In genomic region chr17:8681175-8681949, GRCh38 we compare ENCODE assay signal across 13 cellular contexts. TPM values are rescaled to one million over a fixed set of nuclear protein-coding genes. Genes with fewer than 3 reads are reported as not detected.
DNase-seq lines count a peak whose midpoint lies in the region; ATAC-seq, FAIRE-seq and TF ChIP-seq lines count a peak whose summit lies in the region.
"Had no signal": no experiment of that assay in that cellular context is flagged by ENCODE, and none has a peak within 500 bp of the region (broad histone marks: within the 10 kb centered on the region; RNA-seq: fewer than 3 reads in every experiment).

No MANE protein-coding gene starts in this region.

- peak overlapping the region; percentile 28 for H3K4me2 ChIP-seq in endothelial cell of umbilical vein (ENCODE audit: insufficient read depth, low read length)

- TF ChIP-seq CTCF in endothelial cell of umbilical vein (IDR thresholded peaks at IDR 0.05; ENCODE audit: extremely low read depth in 1 of 2, insufficient read depth in 1 of 2, low read depth in 1 of 2, low read length in 2 of 2): no peak
- no peak for TF ChIP-seq CTCF in vagina (IDR thresholded peaks at IDR 0.05)

- H4K20me1 ChIP-seq in endothelial cell of umbilical vein (replicated peaks; ENCODE audit: control insufficient read depth, extremely low read depth, insufficient read depth, low read length): no peaks in the 10 kb centered on the region

- FAIRE-seq in endothelial cell of umbilical vein (lab: Jason Lieb, UNC): peak; percentile 93
- FAIRE-seq: GM18507 had no signal

- intact Hi-C loops in endothelial cell of umbilical vein (cut with micrococcal nuclease) (loop anchor here (1.0 kb wide), 1 partner anchor 51 kb away; the partner anchor contains the start of gene MYH10), vagina (cut with DNase I) (no loop called here)

- H3K4me1 ChIP-seq in endothelial cell of umbilical vein (ENCODE audit: control insufficient read depth, extremely low read depth, insufficient read depth, low read length) (peaks cover 17% of the 10 kb centered on the region), muscle layer of colon (ENCODE audit: insufficient read depth, low read length) (peaks cover 18% of the 10 kb centered on the region), vagina (no peaks in the 10 kb centered on the region)
- H3K4me1 ChIP-seq: testis had no signal

- H3K9me3 ChIP-seq in endothelial cell of umbilical vein (replicated peaks; ENCODE audit: control insufficient read depth, insufficient read depth, low read length): no peaks in the 10 kb centered on the region
- H3K9me3 ChIP-seq in muscle layer of colon (ENCODE audit: low read length): no peaks in the 10 kb centered on the region
- no peaks in the 10 kb centered on the region for H3K9me3 ChIP-seq in vagina
- H3K9me3 ChIP-seq: testis had no signal

- no peak for TF ChIP-seq POLR2A in endothelial cell of umbilical vein (IDR thresholded peaks at IDR 0.05; ENCODE audit: low read depth, low read length)
- TF ChIP-seq POLR2A in vagina (IDR thresholded peaks at IDR 0.05): no peak

- H3K9ac ChIP-seq in endothelial cell of umbilical vein (replicated peaks; ENCODE audit: extremely low read depth, insufficient read depth, low read length): no peak overlapping the region
- H3K9ac ChIP-seq in muscle layer of colon (ENCODE audit: low read length): no peak overlapping the region

- H3K79me2 ChIP-seq in endothelial cell of umbilical vein (ENCODE audit: control insufficient read depth, insufficient read depth, low read length): no peaks in the 10 kb centered on the region

- peak overlapping the region; percentile 26 for H2AFZ ChIP-seq in endothelial cell of umbilical vein (ENCODE audit: low read depth, low read length)

- peak; percentile 10 for DNase-seq in NCI-H69 (lab: John Stamatoyannopoulos, UW)
- DNase-seq in endothelial cell of umbilical vein (ENCODE audit: low read depth, low spot score): peak; percentile 98
- no peak for DNase-seq in vagina (ENCODE audit: extremely low spot score in 2 of 2)
- no peak for DNase-seq in globus pallidus (ENCODE audit: low spot score)
- no peak for DNase-seq in stimulated activated CD4-positive, alpha-beta T cell treated with anti-CD3 and anti-CD28 coated beads, Interleukin-2, amount 100 ng/mL, for 24 hours
- DNase-seq: activated effector memory CD4-positive, alpha-beta T cell treated with anti-CD3 and anti-CD28 coated beads, Interleukin-2, amount 50 U/mL, for 16 hours; DMS79; immature natural killer cell; SHP77; testis had no signal

- H3K4me3 ChIP-seq in endothelial cell of umbilical vein (replicated peaks in 1 of 3; ENCODE audit: insufficient read depth in 1 of 3, low read depth in 1 of 3, low read length in 3 of 3): no peak overlapping the region
- H3K4me3 ChIP-seq in muscle layer of colon (ENCODE audit: low read depth in 1 of 2, low read length in 2 of 2): peak overlapping the region; percentile 13 to 47
- H3K4me3 ChIP-seq in vagina: peak overlapping the region; percentile 25

- H3K36me3 ChIP-seq in endothelial cell of umbilical vein (ENCODE audit: control insufficient read depth in 2 of 2, extremely low read depth in 1 of 2, insufficient read depth in 2 of 2, low read length in 2 of 2): no peaks in the 10 kb centered on the region
- no peaks in the 10 kb centered on the region for H3K36me3 ChIP-seq in muscle layer of colon (ENCODE audit: insufficient read depth, low read length)
- H3K36me3 ChIP-seq in vagina: no peaks in the 10 kb centered on the region

- no TSS peak for BruUV-seq in endothelial cell of umbilical vein (replicated peaks; lab: Mats Ljungman, UMichigan)

- H3K9me1 ChIP-seq in endothelial cell of umbilical vein (replicated peaks; ENCODE audit: control insufficient read depth, extremely low read depth, insufficient read depth, low read length): no peaks in the 10 kb centered on the region

- peak overlapping the region; percentile 57 for H3K27ac ChIP-seq in endothelial cell of umbilical vein (ENCODE audit: insufficient read depth, low read depth, low read length)
- H3K27ac ChIP-seq in muscle layer of colon (ENCODE audit: low read depth, low read length): peak overlapping the region; percentile 49
- H3K27ac ChIP-seq in vagina: no peak overlapping the region
- H3K27ac ChIP-seq: testis had no signal

- POLR2A ChIA-PET in endothelial cell of umbilical vein (lab: Charles Lee): no interaction called here

- CTCF ChIA-PET in endothelial cell of umbilical vein (lab: Charles Lee): interaction anchor here (1.3 to 2.0 kb wide), 2 partner anchors 36 to 65 kb away, joined by 3 to 10 read pairs; no protein-coding TSS in a partner anchor

- ATAC-seq in GM21390 (IDR thresholded peaks at IDR 0.05; ENCODE audit: unreplicated experiment): no peak

- peaks cover 2 to 4% of the 10 kb centered on the region in 2 experiments for H3K27me3 ChIP-seq in endothelial cell of umbilical vein (ENCODE audit: control insufficient read depth in 2 of 2, insufficient read depth in 2 of 2, low read length in 2 of 2)
- no peaks in the 10 kb centered on the region for H3K27me3 ChIP-seq in muscle layer of colon (ENCODE audit: control insufficient read depth in 1 of 2, insufficient read depth in 2 of 2, low read length in 2 of 2)
- H3K27me3 ChIP-seq in vagina: no peaks in the 10 kb centered on the region
- H3K27me3 ChIP-seq: testis had no signal

- dilution Hi-C loops in endothelial cell of umbilical vein (cut with MboI; ENCODE audit: extremely low pct_ligation_motif_present, low sequenced_read_pairs): no loop called here

TF ChIP-seq in endothelial cell of umbilical vein, 7 proteins besides CTCF, POLR2A, EP300 and RAD21:
- no peak for TF ChIP-seq POLR2AphosphoS5 (IDR thresholded peaks at IDR 0.05; ENCODE audit: insufficient read depth, low read depth, low read length)
- TF ChIP-seq JUN (IDR thresholded peaks at IDR 0.05; ENCODE audit: borderline replicate concordance, insufficient read depth, insufficient read length, low read depth): no peak
- TF ChIP-seq GATA2 (IDR thresholded peaks at IDR 0.05; ENCODE audit: insufficient read depth, insufficient read length, low read depth, low read length): peak; percentile 34
- no peak for TF ChIP-seq FOS (IDR thresholded peaks at IDR 0.05; ENCODE audit: borderline replicate concordance, insufficient read depth, low read length)
TF ChIP-seq in endothelial cell of umbilical vein: peak in this region for 1.

RNA-seq across cellular contexts. Expression of gene MYH10, which starts 50.8 kb away (rescaled TPM):
- total RNA-seq in endothelial cell of umbilical vein (195 and 232 TPM in 2 replicates), vagina (34.9 TPM)
- polyA plus RNA-seq in endothelial cell of umbilical vein: 60.5 and 73.4 TPM in 2 replicates
- polyA plus RNA-seq in endothelial cell of umbilical vein (2011; cell fraction: cytosol; rRNA removed): 80.9 and 84.8 TPM in 2 replicates
- 190 and 203 TPM in 2 replicates for polyA plus RNA-seq in endothelial cell of umbilical vein (2011; cell fraction: nucleus; rRNA removed)
- polyA plus RNA-seq in endothelial cell of umbilical vein (2012): 92.8 and 104 TPM in 2 replicates
- 271 and 291 TPM in 2 replicates for polyA minus RNA-seq in endothelial cell of umbilical vein
- polyA minus RNA-seq in endothelial cell of umbilical vein (2011; cell fraction: cytosol; rRNA and poly(A)+ RNA removed): 9.3 TPM
- 239 and 303 TPM in 2 replicates for polyA minus RNA-seq in endothelial cell of umbilical vein (2011; cell fraction: nucleus; rRNA and poly(A)+ RNA removed)

Comparison
In these comparisons a context has a peak if more than half of its experiments do, and no peak if none do; other contexts are left out.
1. DNase-seq: peak in NCI-H69 (single experiment) and endothelial cell of umbilical vein (single experiment); none in vagina (0 of 2), globus pallidus (single experiment) and stimulated activated CD4-positive, alpha-beta T cell treated with anti-CD3 and anti-CD28 coated beads, Interleukin-2, amount 100 ng/mL, for 24 hours (0 of 2).
2. H3K4me3 ChIP-seq: peak in muscle layer of colon (2 of 2) and vagina (2 of 2); none in endothelial cell of umbilical vein (0 of 3).